1 cellular context compared by ENCODE assay signal in genomic region chr3:101758224-101758623, GRCh38.
TF ChIP-seq lines count a peak whose summit lies in the region.

No MANE protein-coding gene starts in this region.

TF ChIP-seq in SK-N-SH treated with all-trans-retinoic acid at 6 μM for 48 hours, 23 proteins besides CTCF, POLR2A, EP300 and RAD21 (continued from another document):
- no peak for TF ChIP-seq POU6F1 (CRISPR knock-in tag; IDR thresholded peaks at IDR 0.05; ENCODE audit: borderline replicate concordance, low read depth)
